ENCODE assay signal across 13 cellular contexts in the genomic region with DNA sequence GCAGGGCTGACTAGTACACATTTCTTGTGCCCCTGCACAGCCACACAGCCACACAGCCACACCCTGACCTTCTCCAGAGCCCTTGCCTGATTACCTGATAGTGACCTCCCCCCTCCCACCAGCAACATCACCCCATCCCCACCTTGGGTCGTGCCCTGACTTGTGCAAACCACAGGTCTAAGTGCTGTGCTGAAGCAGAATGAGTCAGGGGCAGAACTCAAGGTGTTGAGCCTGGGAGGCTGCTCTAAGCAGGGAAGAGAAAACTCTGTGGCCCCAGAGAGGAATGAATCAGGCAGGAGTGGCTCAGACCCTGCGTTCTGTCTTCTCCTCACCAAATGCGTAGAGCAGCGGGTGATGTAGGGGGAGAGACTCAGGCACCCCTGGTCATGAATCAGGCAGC. TPM values are rescaled to one million over a fixed set of nuclear protein-coding genes. Genes with fewer than 3 reads are reported as not detected.
A peak's percentile ranks its signal among the peaks of the same experiment; 100 is the strongest.
DNase-seq lines count a peak whose midpoint lies in the region; ATAC-seq lines count a peak whose summit lies in the region.
"Had no signal": no experiment of that assay in that cellular context is flagged by ENCODE, and none has a peak within 500 bp of the region (broad histone marks: within the 10 kb centered on the region; RNA-seq: fewer than 3 reads in every experiment).

No MANE protein-coding gene starts in this region.

- H3K27ac Mint-ChIP-seq in activated naive CD4-positive, alpha-beta T cell treated with anti-CD3 and anti-CD28 coated beads, Interleukin-2, amount 50 U/mL, for 72 hours, result peak overlapping the region in 1 of 2 donors; percentile 23
- H3K27ac Mint-ChIP-seq: activated T-helper 1 cell treated with anti-CD3 and anti-CD28 coated beads, Interleukin-12 subunit alpha, Interleukin-12 subunit beta, Interleukin-2, Interleukin-4 antibody, amounts not matched to agents 30 ng/mL and 10 ng/mL and 1 ng/mL, durations not matched to agents 14 hours and 24 hours and 36 hours had no signal

- in situ Hi-C loops in G401 (cut with HindIII; ENCODE audit: low sequenced_read_pairs), result no loop called here

- peak; percentile 70 to 78 for ATAC-seq in activated naive CD4-positive, alpha-beta T cell treated with anti-CD3 and anti-CD28 coated beads, Interleukin-2, amount 50 U/mL, for 72 hours
- ATAC-seq: left ventricle myocardium superior had no signal

- peak; percentile 43 to 58 for DNase-seq in activated naive CD4-positive, alpha-beta T cell treated with anti-CD3 and anti-CD28 coated beads, Interleukin-2, amount 50 U/mL, for 72 hours (ENCODE audit: low spot score in 2 of 2)
- no peak for DNase-seq in activated naive CD4-positive, alpha-beta T cell (lab: John Stamatoyannopoulos, UW)
- DNase-seq in HT1080 (ENCODE audit: low read depth), result peak; percentile 58
- DNase-seq in glomerular visceral epithelial cell (ENCODE audit: extremely low spot score), result peak; percentile 64
- peak; percentile 68 for DNase-seq in ureter (ENCODE audit: low spot score)
- no peak for DNase-seq in EL
- DNase-seq in G401 (ENCODE audit: low spot score), result no peak
- no peak for DNase-seq in SIG-M5 treated with dmso at 0.1 percent for 504 hours (lab: John Stamatoyannopoulos, UW; ENCODE audit: unreplicated experiment)
- DNase-seq: AML-193, brain microvascular endothelial cell, left ventricle myocardium superior had no signal

- H3K36me3 Mint-ChIP-seq in activated naive CD4-positive, alpha-beta T cell treated with anti-CD3 and anti-CD28 coated beads, Interleukin-2, amount 50 U/mL, for 72 hours, result no peaks in the 10 kb centered on the region

- no peaks in the 10 kb centered on the region for H3K9me3 Mint-ChIP-seq in activated naive CD4-positive, alpha-beta T cell treated with anti-CD3 and anti-CD28 coated beads, Interleukin-2, amount 50 U/mL, for 72 hours
- H3K9me3 Mint-ChIP-seq: activated T-helper 1 cell treated with anti-CD3 and anti-CD28 coated beads, Interleukin-12 subunit alpha, Interleukin-12 subunit beta, Interleukin-2, Interleukin-4 antibody, amounts not matched to agents 30 ng/mL and 10 ng/mL and 1 ng/mL, durations not matched to agents 14 hours and 24 hours and 36 hours had no signal

RNA-seq across cellular contexts. Expression of gene FAT2, which starts 24.3 kb away (rescaled TPM):
- not detected for total RNA-seq in activated naive CD4-positive, alpha-beta T cell treated with anti-CD3 and anti-CD28 coated beads, Interleukin-2, amount 50 U/mL, for 72 hours
- total RNA-seq in HT1080 (2014; rRNA removed; shearing (Covaris generic)), result 0.06 and 0.07 TPM in 2 replicates
- polyA plus RNA-seq in HT1080 (2015; cell fraction: cytosol; rRNA removed), result 0.03 TPM in 2 replicates
- polyA plus RNA-seq in HT1080 (2015; cell fraction: nucleus; rRNA removed), result 0.10 and 0.12 TPM in 2 replicates
- total RNA-seq in ureter, result 65.1 TPM
- total RNA-seq in G401 (2014; rRNA removed; shearing (Covaris generic)), result not detected in 2 replicates
- total RNA-seq: activated T-helper 1 cell treated with anti-CD3 and anti-CD28 coated beads, Interleukin-12 subunit alpha, Interleukin-12 subunit beta, Interleukin-2, Interleukin-4 antibody, amounts not matched to agents 30 ng/mL and 10 ng/mL and 1 ng/mL, durations not matched to agents 14 hours and 24 hours and 36 hours; left ventricle myocardium superior; LHCN-M2 had no signal

Comparison
In these comparisons a context has a peak if more than half of its experiments do, and no peak if none do; other contexts are left out.
1. DNase-seq: peak in activated naive CD4-positive, alpha-beta T cell treated with anti-CD3 and anti-CD28 coated beads, Interleukin-2, amount 50 U/mL, for 72 hours (2 of 2), HT1080 (single experiment), glomerular visceral epithelial cell (single experiment) and ureter (single experiment); none in activated naive CD4-positive, alpha-beta T cell (0 of 4), EL (single experiment), G401 (single experiment) and SIG-M5 treated with dmso at 0.1 percent for 504 hours (single experiment).
2. RNA of gene FAT2, which starts 24.3 kb away (total RNA-seq): 65.1 TPM in ureter (single experiment); 0.06 to 0.07 TPM in HT1080, not detected in activated naive CD4-positive, alpha-beta T cell treated with anti-CD3 and anti-CD28 coated beads, Interleukin-2, amount 50 U/mL, for 72 hours and not detected in G401; every median in the first group is over 10 times any median in the second.